ENCODE assay signal across 27 cellular contexts in the genomic region with DNA sequence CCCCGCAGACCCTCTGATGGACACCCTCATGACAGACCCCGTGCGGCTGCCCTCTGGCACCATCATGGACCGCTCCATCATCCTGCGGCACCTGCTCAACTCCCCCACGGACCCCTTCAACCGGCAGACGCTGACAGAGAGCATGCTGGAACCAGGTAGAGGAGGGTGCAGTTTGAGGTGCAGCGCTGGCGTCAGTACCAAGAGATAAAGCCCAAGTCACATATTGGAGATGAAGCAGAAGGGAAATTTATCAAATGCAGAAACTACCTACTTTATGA. TPM values are rescaled to one million over a fixed set of nuclear protein-coding genes. Genes with fewer than 3 reads are reported as not detected.
DNase-seq lines count a peak whose midpoint lies in the region; ATAC-seq and TF ChIP-seq lines count a peak whose summit lies in the region.
"Had no signal": no experiment of that assay in that cellular context is flagged by ENCODE, and none has a peak within 500 bp of the region (broad histone marks: within the 10 kb centered on the region; RNA-seq: fewer than 3 reads in every experiment).

No MANE protein-coding gene starts in this region.

- 40 to 42% methylated on average over 10 of the region's 10 CpGs for WGBS in ectodermal cell, 2 experiments
- WGBS in mesodermal cell (ENCODE audit: insufficient coverage in 2 of 2), 2 experiments = 61 to 87% methylated on average over 4 to 5 of the region's 10 CpGs
- whole genome bisulfite sequencing in transverse colon (ENCODE audit: low coverage in 1 of 2), 2 donors = 93 to 97% methylated on average over 6 to 10 of the region's 10 CpGs

- H3K9ac ChIP-seq in HUES6 (ENCODE audit: low read length) = no peak overlapping the region
- H3K9ac ChIP-seq in skeletal muscle tissue (ENCODE audit: low read depth in 1 of 3, low read length in 3 of 3) = no peak overlapping the region
- H3K9ac ChIP-seq: GM23248, KMS-11 had no signal

- intact Hi-C loops in transverse colon (cut with DNase I; ENCODE audit: low total_unique reads) = no loop called here

- H3K9me3 ChIP-seq in HUES6 (ENCODE audit: control insufficient read depth, insufficient read depth, low read depth, low read length) (peaks cover 3% of the 10 kb centered on the region; the same call in 1 of the 2 replicates), ectodermal cell (ENCODE audit: control insufficient read depth, low read length) (no peaks in the 10 kb centered on the region), mesodermal cell (ENCODE audit: control insufficient read depth, low read length) (no peaks in the 10 kb centered on the region), skeletal muscle tissue (ENCODE audit: control insufficient read depth in 3 of 3, low read length in 3 of 3) (no peaks in the 10 kb centered on the region), transverse colon (no peaks in the 10 kb centered on the region)
- H3K9me3 ChIP-seq: right atrium auricular region had no signal

- no peak for TF ChIP-seq POLR2A in transverse colon (IDR thresholded peaks at IDR 0.05)

- TF ChIP-seq EP300 in transverse colon (IDR thresholded peaks at IDR 0.05; ENCODE audit: low read depth) = no peak

- TF ChIP-seq CTCF in transverse colon (IDR thresholded peaks at IDR 0.05) = no peak

- H3K4me1 ChIP-seq in HUES6 (ENCODE audit: control insufficient read depth, insufficient read depth, low read length) (peaks cover 9% of the 10 kb centered on the region), ectodermal cell (ENCODE audit: control insufficient read depth, insufficient read depth, low read length) (peaks cover 35% of the 10 kb centered on the region), mesodermal cell (ENCODE audit: control insufficient read depth, insufficient read depth, low read length, poor library complexity, severe bottlenecking) (peaks cover 16% of the 10 kb centered on the region), skeletal muscle tissue (ENCODE audit: control insufficient read depth in 3 of 3, insufficient read depth in 3 of 3, low read length in 3 of 3) (peaks cover 5 to 13% (median 5%) of the 10 kb centered on the region in 3 donors), transverse colon (no peaks in the 10 kb centered on the region)
- H3K4me1 ChIP-seq: right atrium auricular region, SJCRH30 had no signal

- H3K27ac ChIP-seq in HUES6 (ENCODE audit: low read depth, low read length) (peak overlapping the region; percentile 47; the same call in 1 of the 2 replicates), ectodermal cell (ENCODE audit: insufficient read depth, low read depth, low read length, poor library complexity, severe bottlenecking) (peak overlapping the region; percentile 98), mesodermal cell (ENCODE audit: low read depth, low read length, severe bottlenecking) (peak overlapping the region; percentile 79), skeletal muscle tissue (ENCODE audit: low read depth, low read length) (peak overlapping the region; percentile 59), transverse colon (no peak overlapping the region)
- H3K27ac ChIP-seq: GM23248, KMS-11, right atrium auricular region, SJCRH30 had no signal

- H3K4me3 Mint-ChIP-seq in stimulated activated naive B cell treated with anti-CD40 and anti-IgM and Interleukin-4, amounts not matched to agents 10 μg/mL and 1 μg/mL and 100 μg/mL, for 72 hours = no peak overlapping the region
- H3K4me3 Mint-ChIP-seq: activated CD4-positive, alpha-beta memory T cell treated with anti-CD3 and anti-CD28 coated beads for 36 hours; B cell; stimulated activated naive CD8-positive, alpha-beta T cell treated with anti-CD3 and anti-CD28 coated beads, Interleukin-15, Interleukin-2, amounts not matched to agents 100 ng/mL and 50 ng/mL, for 24 hours had no signal

- peaks cover 6 to 7% of the 10 kb centered on the region in 2 donors for H3K9me3 Mint-ChIP-seq in stimulated activated naive B cell treated with anti-CD40 and anti-IgM and Interleukin-4, amounts not matched to agents 10 μg/mL and 1 μg/mL and 100 μg/mL, for 72 hours
- H3K9me3 Mint-ChIP-seq: activated CD4-positive, alpha-beta memory T cell treated with anti-CD3 and anti-CD28 coated beads for 36 hours had no signal

- H3K27ac Mint-ChIP-seq in stimulated activated naive B cell treated with anti-CD40 and anti-IgM and Interleukin-4, amounts not matched to agents 10 μg/mL and 1 μg/mL and 100 μg/mL, for 72 hours = no peak overlapping the region
- H3K27ac Mint-ChIP-seq: activated CD4-positive, alpha-beta memory T cell treated with anti-CD3 and anti-CD28 coated beads for 36 hours; activated T-helper 2 cell treated with anti-CD3 and anti-CD28 coated beads, Interferon-gamma antibody, Interleukin-2, Interleukin-4, amounts not matched to agents 10 μg/mL and 5 μg/mL and 100 μg/mL, durations not matched to agents 14 hours and 24 hours and 36 hours; B cell; stimulated activated naive CD8-positive, alpha-beta T cell treated with anti-CD3 and anti-CD28 coated beads, Interleukin-15, Interleukin-2, amounts not matched to agents 100 ng/mL and 50 ng/mL, for 24 hours had no signal

- in situ Hi-C loops in transverse colon (cut with MboI; ENCODE audit: low pct_ligation_motif_present in 1 of 4, low pct_unique_long_range_greater_than_20kb in 1 of 4, low sequenced_read_pairs in 3 of 4) = no loop called here

- H3K36me3 ChIP-seq in HUES6 (ENCODE audit: control insufficient read depth, insufficient read depth, low read length) (peaks cover 38% of the 10 kb centered on the region), ectodermal cell (ENCODE audit: control insufficient read depth, insufficient read depth, low read length) (peaks cover 13% of the 10 kb centered on the region), mesodermal cell (ENCODE audit: control insufficient read depth, insufficient read depth, low read length) (peaks cover 39% of the 10 kb centered on the region), skeletal muscle tissue (ENCODE audit: control insufficient read depth in 3 of 3, insufficient read depth in 3 of 3, low read length in 3 of 3) (peaks cover 9 to 16% (median 14%) of the 10 kb centered on the region in 3 donors), transverse colon (peaks cover 0 to 25% (median 9%) of the 10 kb centered on the region in 4 donors)

- peaks cover 10 to 23% of the 10 kb centered on the region in 2 donors for H3K4me1 Mint-ChIP-seq in stimulated activated naive B cell treated with anti-CD40 and anti-IgM and Interleukin-4, amounts not matched to agents 10 μg/mL and 1 μg/mL and 100 μg/mL, for 72 hours
- H3K4me1 Mint-ChIP-seq: B cell had no signal

- peaks cover 39 to 43% of the 10 kb centered on the region in 2 donors for H3K36me3 Mint-ChIP-seq in stimulated activated naive B cell treated with anti-CD40 and anti-IgM and Interleukin-4, amounts not matched to agents 10 μg/mL and 1 μg/mL and 100 μg/mL, for 72 hours

- ATAC-seq in stimulated activated naive B cell treated with anti-CD40 and anti-IgM and Interleukin-4, amounts not matched to agents 10 μg/mL and 1 μg/mL and 100 μg/mL, for 72 hours (replicated peaks) = no peak
- ATAC-seq in GM18907 (IDR thresholded peaks at IDR 0.05; ENCODE audit: unreplicated experiment) = no peak
- no peak for ATAC-seq in HG02759 (IDR thresholded peaks at IDR 0.05; ENCODE audit: unreplicated experiment)
- ATAC-seq: activated CD4-positive, CD25-positive, alpha-beta regulatory T cell treated with anti-CD3 and anti-CD28 coated beads, Interleukin-2, amount 50 U/mL, for 24 hours; activated naive CD4-positive, alpha-beta T cell treated with anti-CD3 and anti-CD28 coated beads, Interleukin-2, amount 50 U/mL, for 72 hours had no signal

- H3K27me3 ChIP-seq in HUES6 (ENCODE audit: control insufficient read depth, insufficient read depth, low read length) = no peaks in the 10 kb centered on the region
- H3K27me3 ChIP-seq in ectodermal cell (ENCODE audit: control insufficient read depth, insufficient read depth, low read length, poor library complexity, severe bottlenecking) = no peaks in the 10 kb centered on the region
- no peaks in the 10 kb centered on the region for H3K27me3 ChIP-seq in skeletal muscle tissue (ENCODE audit: control insufficient read depth in 3 of 3, insufficient read depth in 3 of 3, low read length in 3 of 3)
- H3K27me3 ChIP-seq in transverse colon = no peaks in the 10 kb centered on the region
- H3K27me3 ChIP-seq: right atrium auricular region, SJCRH30 had no signal

- H3K27me3 Mint-ChIP-seq in stimulated activated naive B cell treated with anti-CD40 and anti-IgM and Interleukin-4, amounts not matched to agents 10 μg/mL and 1 μg/mL and 100 μg/mL, for 72 hours = no peaks in the 10 kb centered on the region
- H3K27me3 Mint-ChIP-seq: activated CD4-positive, alpha-beta memory T cell treated with anti-CD3 and anti-CD28 coated beads for 36 hours; B cell; stimulated activated naive CD8-positive, alpha-beta T cell treated with anti-CD3 and anti-CD28 coated beads, Interleukin-15, Interleukin-2, amounts not matched to agents 100 ng/mL and 50 ng/mL, for 24 hours had no signal

- no peak overlapping the region for H3K4me3 ChIP-seq in HUES6 (ENCODE audit: low read depth, low read length)
- peak overlapping the region; percentile 21 for H3K4me3 ChIP-seq in ectodermal cell (ENCODE audit: insufficient read depth, low read depth, low read length)
- H3K4me3 ChIP-seq in mesodermal cell (ENCODE audit: extremely low read depth, insufficient read depth, low read length, poor library complexity, severe bottlenecking) = no peak overlapping the region
- H3K4me3 ChIP-seq in skeletal muscle tissue (ENCODE audit: low read length in 3 of 3) = no peak overlapping the region
- H3K4me3 ChIP-seq in transverse colon = no peak overlapping the region
- H3K4me3 ChIP-seq: GM23248, right atrium auricular region, SJCRH30 had no signal

- no peak for DNase-seq in transverse colon
- DNase-seq in stimulated activated naive B cell treated with anti-CD40 and anti-IgM and Interleukin-4, amounts not matched to agents 10 μg/mL and 1 μg/mL and 100 μg/mL, for 72 hours = no peak
- DNase-seq: activated CD4-positive, alpha-beta memory T cell treated with anti-CD3 and anti-CD28 coated beads for 36 hours; DMS53; effector CD4-positive, alpha-beta T cell; GM23248; NCI-H1436; NCI-H2107; NCI-H446 treated with DMSO at 0.1 percent for 48 hours; SJCRH30; stimulated activated CD4-positive, alpha-beta T cell treated with anti-CD3 and anti-CD28 coated beads, Interleukin-12 subunit alpha, Interleukin-12 subunit beta, amount 100 ng/mL, for 4 hours; stimulated activated CD4-positive, alpha-beta T cell treated with anti-CD3 and anti-CD28 coated beads, Interleukin-4, amount 100 ng/mL, for 4 hours; T-helper 1 cell; trophoblast cell had no signal

RNA-seq across cellular contexts. Expression of gene KIF1B, which starts 31.0 kb away (rescaled TPM):
- 61.9 TPM for polyA plus RNA-seq in ectodermal cell (2013, experiment 1 of 4)
- polyA plus RNA-seq in ectodermal cell (2013, experiment 2 of 4) = 65.8 TPM
- polyA plus RNA-seq in ectodermal cell (2013, experiment 3 of 4) = 47.0 TPM
- polyA plus RNA-seq in ectodermal cell (2013, experiment 4 of 4) = 55.3 TPM
- 52.8 TPM for polyA plus RNA-seq in mesodermal cell (2013, experiment 1 of 2)
- polyA plus RNA-seq in mesodermal cell (2013, experiment 2 of 2) = 45.4 TPM
- 127 TPM for total RNA-seq in skeletal muscle tissue
- 10 to 100 TPM; 50.9 to 87.9 (median 71.4) TPM for total RNA-seq in transverse colon

Comparison
In these comparisons a context has a peak if more than half of its experiments do, and no peak if none do; other contexts are left out.
1. H3K27ac ChIP-seq: peak in HUES6 (single experiment), ectodermal cell (single experiment), mesodermal cell (single experiment) and skeletal muscle tissue (single experiment); none in transverse colon (0 of 4).